In the genomic region with DNA sequence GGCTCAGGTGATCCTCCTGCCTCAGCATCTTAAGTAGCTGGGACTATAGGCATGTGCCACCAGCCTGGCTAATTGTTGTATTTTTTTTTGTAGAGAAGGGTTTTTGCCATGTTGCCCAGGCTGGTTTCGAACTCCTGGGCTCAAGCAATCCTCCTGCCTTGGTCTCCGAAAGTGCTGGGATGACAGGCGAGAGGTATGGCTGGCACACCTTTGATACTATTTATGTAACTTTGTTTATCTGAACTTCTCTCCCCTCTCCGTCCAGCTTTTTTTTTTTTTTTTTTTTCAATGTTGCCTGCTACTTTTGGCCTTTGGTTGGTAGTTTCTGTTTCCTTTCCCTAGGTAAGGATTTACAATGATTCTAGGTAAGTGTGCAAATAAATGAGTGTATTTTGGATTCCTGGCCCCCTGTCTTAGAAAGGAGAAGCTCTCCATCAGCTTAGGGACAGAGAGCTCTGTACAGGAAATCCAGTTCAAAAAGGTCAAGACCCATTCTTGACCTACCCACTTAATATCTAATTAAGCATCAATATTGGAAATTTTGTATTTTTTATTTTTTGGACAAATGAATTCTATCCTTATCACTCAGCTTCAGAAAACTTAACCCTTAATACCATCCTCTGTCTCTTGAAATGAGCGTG, we compare ENCODE assay signal across 11 cellular contexts. TPM values are rescaled to one million over a fixed set of nuclear protein-coding genes. Genes with fewer than 3 reads are reported as not detected.
DNase-seq lines count a peak whose midpoint lies in the region; ATAC-seq, FAIRE-seq and TF ChIP-seq lines count a peak whose summit lies in the region.
"Had no signal": no experiment of that assay in that cellular context is flagged by ENCODE, and none has a peak within 500 bp of the region (broad histone marks: within the 10 kb centered on the region; RNA-seq: fewer than 3 reads in every experiment).

No MANE protein-coding gene starts in this region.

- no peaks in the 10 kb centered on the region for H3K9me3 Mint-ChIP-seq in HFFc6
- H3K9me3 Mint-ChIP-seq in activated naive CD8-positive, alpha-beta T cell treated with anti-CD3 and anti-CD28 coated beads for 36 hours = peaks cover 1% of the 10 kb centered on the region
- H3K9me3 Mint-ChIP-seq in naive thymus-derived CD8-positive, alpha-beta T cell = no peaks in the 10 kb centered on the region

- H3K9ac ChIP-seq in BLaER1 = peak overlapping the region; percentile 43

- no peaks in the 10 kb centered on the region; the same call in 1 of the 2 replicates for H3K27me3 Mint-ChIP-seq in HFFc6 (ENCODE audit: insufficient read depth)
- H3K27me3 Mint-ChIP-seq in activated naive CD8-positive, alpha-beta T cell treated with anti-CD3 and anti-CD28 coated beads for 36 hours = no peaks in the 10 kb centered on the region
- H3K27me3 Mint-ChIP-seq in naive thymus-derived CD8-positive, alpha-beta T cell = no peaks in the 10 kb centered on the region

- H3K4me3 ChIP-seq in BLaER1 = peak overlapping the region; percentile 48; the same call in 1 of the 2 replicates

- no peaks in the 10 kb centered on the region for H3K9me3 ChIP-seq in BLaER1

- ATAC-seq in naive thymus-derived CD8-positive, alpha-beta T cell = peak in 1 of 2 donors; percentile 4

- TF ChIP-seq POLR2A in GM12891 (IDR thresholded peaks at IDR 0.05; ENCODE audit: low read depth, low read length) = no peak

- DNase-seq in HFFc6 (no peak), NCI-H226 (no peak), NCI-H524 treated with DMSO at 0.1 percent for 48 hours (lab: John Stamatoyannopoulos, UW) (no peak), GM12891 (ENCODE audit: insufficient read length, low spot score) (no peak), anterior cingulate cortex (lab: John Stamatoyannopoulos, UW) (no peak)
- DNase-seq in activated naive CD8-positive, alpha-beta T cell treated with anti-CD3 and anti-CD28 coated beads for 36 hours = no peak
- no peak for DNase-seq in naive thymus-derived CD8-positive, alpha-beta T cell

- no peaks in the 10 kb centered on the region for H4K20me1 ChIP-seq in BLaER1

- H3K4me1 Mint-ChIP-seq in HFFc6 (ENCODE audit: low read depth) = peaks cover 84% of the 10 kb centered on the region
- H3K4me1 Mint-ChIP-seq in activated naive CD8-positive, alpha-beta T cell treated with anti-CD3 and anti-CD28 coated beads for 36 hours = peaks cover 81% of the 10 kb centered on the region
- peaks cover 39 to 92% (median 79%) of the 10 kb centered on the region in 4 donors for H3K4me1 Mint-ChIP-seq in naive thymus-derived CD8-positive, alpha-beta T cell

- no peak overlapping the region for H3K4me3 Mint-ChIP-seq in HFFc6
- peak overlapping the region; percentile 83 for H3K4me3 Mint-ChIP-seq in activated naive CD8-positive, alpha-beta T cell treated with anti-CD3 and anti-CD28 coated beads for 36 hours
- peak overlapping the region; percentile 63 to 93 (median 84) for H3K4me3 Mint-ChIP-seq in naive thymus-derived CD8-positive, alpha-beta T cell

- H3K36me3 ChIP-seq in BLaER1 = peaks cover 13% of the 10 kb centered on the region; the same call in 1 of the 2 replicates

- no peaks in the 10 kb centered on the region for H3K27me3 ChIP-seq in BLaER1

- POLR2A ChIA-PET in naive thymus-derived CD8-positive, alpha-beta T cell (lab: Charles Lee) = interaction anchor here (0.6 to 4.3 kb wide), 11 partner anchors 7 to 1380 kb away, joined by 3 to 30 read pairs (median 7); a partner anchor contains a TSS

- H3K4me2 ChIP-seq in BLaER1 = peak overlapping the region; percentile 74

- no peak for TF ChIP-seq CTCF in HFFc6 (IDR thresholded peaks at IDR 0.05)

- peak overlapping the region; percentile 64 for H3K27ac Mint-ChIP-seq in HFFc6
- H3K27ac Mint-ChIP-seq in activated naive CD8-positive, alpha-beta T cell treated with anti-CD3 and anti-CD28 coated beads for 36 hours = peak overlapping the region; percentile 97
- H3K27ac Mint-ChIP-seq in naive thymus-derived CD8-positive, alpha-beta T cell = peak overlapping the region; percentile 89 to 98 (median 96)

- peak overlapping the region; percentile 74 for H3K27ac ChIP-seq in BLaER1

- H3K4me1 ChIP-seq in BLaER1 = peaks cover 93% of the 10 kb centered on the region

- FAIRE-seq in GM12891 (lab: Jason Lieb, UNC) = no peak
- FAIRE-seq: endometrium had no signal

- peaks cover 35% of the 10 kb centered on the region for H3K36me3 Mint-ChIP-seq in HFFc6 (ENCODE audit: low read depth)
- H3K36me3 Mint-ChIP-seq in activated naive CD8-positive, alpha-beta T cell treated with anti-CD3 and anti-CD28 coated beads for 36 hours = peaks cover 49% of the 10 kb centered on the region
- peaks cover 0 to 44% (median 4%) of the 10 kb centered on the region in 3 donors for H3K36me3 Mint-ChIP-seq in naive thymus-derived CD8-positive, alpha-beta T cell

TF ChIP-seq in GM12891, 5 proteins besides CTCF, POLR2A, EP300 and RAD21:
- TF ChIP-seq POLR2AphosphoS5 (IDR thresholded peaks at IDR 0.05; ENCODE audit: low read depth, low read length) = no peak
- no peak for TF ChIP-seq SPI1 (IDR thresholded peaks at IDR 0.05; ENCODE audit: low read depth, low read length)
- no peak for TF ChIP-seq POU2F2 (IDR thresholded peaks at IDR 0.05; ENCODE audit: low read depth, low read length)
- TF ChIP-seq PAX5 (IDR thresholded peaks at IDR 0.05; ENCODE audit: insufficient read depth, low read length, severe bottlenecking) = no peak
TF ChIP-seq in GM12891: peak in this region for 0.

RNA-seq across cellular contexts. Expression of a gene that starts 6.8 kb away (rescaled TPM):
- 100 to 1,000 TPM; 108 to 132 (median 119) TPM for total RNA-seq in HFFc6 (2021; fragmentation: NEBNext Ultra II Directional; extraction: Animal tissue kit (Norgen Biotek cat#: 25700))
- 10 to 100 TPM; 67.6 to 69.0 TPM for total RNA-seq in activated naive CD8-positive, alpha-beta T cell treated with anti-CD3 and anti-CD28 coated beads for 36 hours
- 100 to 1,000 TPM; 109 to 111 TPM for total RNA-seq in naive thymus-derived CD8-positive, alpha-beta T cell
- 100 to 1,000 TPM; 315 to 450 (median 375) TPM for polyA plus RNA-seq in naive thymus-derived CD8-positive, alpha-beta T cell
- 59.0 TPM for polyA plus RNA-seq in GM12891 (2012; ENCODE audit: low read depth, missing spikeins)

RNA-seq across cellular contexts. Expression of a gene that starts 11.3 kb away (rescaled TPM):
- total RNA-seq in HFFc6 (2021; fragmentation: NEBNext Ultra II Directional; extraction: Animal tissue kit (Norgen Biotek cat#: 25700)) = 10 to 100 TPM; 62.1 to 75.4 (median 63.6) TPM
- 10 to 100 TPM; 64.1 to 74.3 TPM for total RNA-seq in activated naive CD8-positive, alpha-beta T cell treated with anti-CD3 and anti-CD28 coated beads for 36 hours
- total RNA-seq in naive thymus-derived CD8-positive, alpha-beta T cell = 10 to 100 TPM; 71.8 to 80.1 TPM
- polyA plus RNA-seq in naive thymus-derived CD8-positive, alpha-beta T cell = 10 to 100 TPM; 35.1 to 49.1 (median 45.5) TPM
- 45.1 TPM for polyA plus RNA-seq in GM12891 (2012; ENCODE audit: low read depth, missing spikeins)

RNA-seq across cellular contexts. Expression of a gene that starts 30.9 kb away (rescaled TPM):
- not detected for total RNA-seq in HFFc6 (2021; fragmentation: NEBNext Ultra II Directional; extraction: Animal tissue kit (Norgen Biotek cat#: 25700))
- total RNA-seq in activated naive CD8-positive, alpha-beta T cell treated with anti-CD3 and anti-CD28 coated beads for 36 hours = not detected
- total RNA-seq in naive thymus-derived CD8-positive, alpha-beta T cell = not detected
- under 1 TPM in 1 of 3 donors, not detected in 2; 0.06 TPM for polyA plus RNA-seq in naive thymus-derived CD8-positive, alpha-beta T cell
- 0.03 TPM for polyA plus RNA-seq in GM12891 (2012; ENCODE audit: low read depth, missing spikeins)
- total RNA-seq: M059J, subcutaneous adipose tissue had no signal

RNA-seq across cellular contexts. Expression of a gene that starts 39.4 kb away (rescaled TPM):
- total RNA-seq in HFFc6 (2021; fragmentation: NEBNext Ultra II Directional; extraction: Animal tissue kit (Norgen Biotek cat#: 25700)) = 10 to 100 TPM; 43.7 to 46.9 (median 45.2) TPM
- total RNA-seq in activated naive CD8-positive, alpha-beta T cell treated with anti-CD3 and anti-CD28 coated beads for 36 hours = 10 to 100 TPM; 28.8 to 30.5 TPM
- total RNA-seq in naive thymus-derived CD8-positive, alpha-beta T cell = 10 to 100 TPM; 38.5 to 43.7 TPM
- polyA plus RNA-seq in naive thymus-derived CD8-positive, alpha-beta T cell = 10 to 100 TPM; 28.0 to 34.7 (median 34.6) TPM
- polyA plus RNA-seq in GM12891 (2012; ENCODE audit: low read depth, missing spikeins) = 11.9 TPM
